In genomic region chr7:30986738-30987137, GRCh38 we compare ENCODE assay signal across 1 cellular context.
TF ChIP-seq lines count a peak whose summit lies in the region.

No MANE protein-coding gene starts in this region.

TF ChIP-seq in GM23338, 12 proteins besides CTCF, POLR2A, EP300 and RAD21 (continued from another document):
- TF ChIP-seq ZNF462 (CRISPR knock-in tag; IDR thresholded peaks at IDR 0.05) (no peak), NANOG (IDR thresholded peaks at IDR 0.05; ENCODE audit: borderline replicate concordance) (no peak), STAT1 (IDR thresholded peaks at IDR 0.05; ENCODE audit: unreplicated experiment) (no peak), CREB1 (CRISPR knock-in tag; IDR thresholded peaks at IDR 0.05; ENCODE audit: low read depth) (no peak)
